In the genomic region with DNA sequence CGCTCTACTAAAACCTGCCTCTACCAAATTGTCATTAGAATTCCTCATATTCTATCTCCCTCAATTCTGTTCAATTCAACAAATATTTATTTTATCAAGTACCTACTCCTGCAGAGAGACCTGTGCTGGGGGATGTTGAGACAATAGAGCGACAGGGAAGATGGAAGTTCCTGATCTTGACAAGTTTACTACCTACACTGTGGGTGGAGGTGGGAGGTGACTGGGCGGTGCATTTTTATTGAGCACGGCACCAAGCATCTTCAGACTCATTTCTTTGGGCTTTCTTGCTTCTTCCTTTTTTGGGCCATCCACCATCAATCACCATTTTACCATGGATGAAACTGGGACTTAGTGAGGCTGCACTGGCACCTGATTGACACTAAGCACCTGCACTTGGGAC, we compare ENCODE assay signal across 24 cellular contexts.
"Had no signal": no experiment of that assay in that cellular context is flagged by ENCODE, and none has a peak within 500 bp of the region (broad histone marks: within the 10 kb centered on the region; RNA-seq: fewer than 3 reads in every experiment).

No MANE protein-coding gene starts in this region.

- H3K4me3 ChIP-seq: colonic mucosa, esophagus squamous epithelium, gastrocnemius medialis, heart right ventricle, left lung, lower lobe of right lung had no signal

- H3K4me3 Mint-ChIP-seq: dendritic cell treated with granulocyte-macrophage colony-stimulating factor and Interleukin-4, amounts not matched to agents 40 ng/mL and 50 ng/mL, for 4 days; effector memory CD8-positive, alpha-beta T cell; endodermal cell; memory B cell; naive thymus-derived CD4-positive, alpha-beta T cell had no signal

- H3K4me1 ChIP-seq: colonic mucosa, gastrocnemius medialis had no signal

- H3K9me3 ChIP-seq: colonic mucosa, esophagus squamous epithelium, gastrocnemius medialis, heart right ventricle, left lung, lower lobe of right lung had no signal

- DNase-seq: colonic mucosa; cortex of kidney; effector CD8-positive, alpha-beta T cell; effector memory CD8-positive, alpha-beta T cell; endodermal cell; erythroblast; esophagus squamous epithelium; foreskin fibroblast; foreskin melanocyte; gastrocnemius medialis; glutamatergic neuron; head of caudate nucleus; heart right ventricle; hippocampal formation; left cardiac atrium; left lung; left ventricle myocardium superior; lower lobe of right lung; midbrain; naive thymus-derived CD4-positive, alpha-beta T cell had no signal

- H3K9me3 Mint-ChIP-seq: dendritic cell treated with granulocyte-macrophage colony-stimulating factor and Interleukin-4, amounts not matched to agents 40 ng/mL and 50 ng/mL, for 4 days; effector memory CD8-positive, alpha-beta T cell; endodermal cell; memory B cell; naive thymus-derived CD4-positive, alpha-beta T cell had no signal

- H3K36me3 ChIP-seq: colonic mucosa, esophagus squamous epithelium, gastrocnemius medialis, heart right ventricle, left lung, lower lobe of right lung had no signal

- H3K27ac Mint-ChIP-seq: dendritic cell treated with granulocyte-macrophage colony-stimulating factor and Interleukin-4, amounts not matched to agents 40 ng/mL and 50 ng/mL, for 4 days; effector memory CD8-positive, alpha-beta T cell; endodermal cell; memory B cell; naive thymus-derived CD4-positive, alpha-beta T cell had no signal

- ATAC-seq: effector memory CD8-positive, alpha-beta T cell; esophagus mucosa; gastrocnemius medialis; heart right ventricle; left cardiac atrium; left lung; left ventricle myocardium superior; lower lobe of right lung; naive thymus-derived CD4-positive, alpha-beta T cell had no signal

- H3K36me3 Mint-ChIP-seq: memory B cell; naive thymus-derived CD4-positive, alpha-beta T cell had no signal

- H3K27me3 ChIP-seq: colonic mucosa, esophagus squamous epithelium, gastrocnemius medialis, left lung had no signal

- H3K27ac ChIP-seq: colonic mucosa, epithelial cell of prostate, esophagus squamous epithelium, gastrocnemius medialis, heart right ventricle, left lung, lower lobe of right lung had no signal
